Comparison of ENCODE assay signal across 8 cellular contexts in genomic region chr7:37198906-37199485, GRCh38.
DNase-seq lines count a peak whose midpoint lies in the region; ATAC-seq and TF ChIP-seq lines count a peak whose summit lies in the region.

No MANE protein-coding gene starts in this region.

- no peak for ATAC-seq in HG03139 (IDR thresholded peaks at IDR 0.05; ENCODE audit: unreplicated experiment)

- no peak for TF ChIP-seq POLR2A in suprapubic skin (IDR thresholded peaks at IDR 0.05)

- peak; percentile 87 for TF ChIP-seq CTCF in GM12875 (IDR thresholded peaks at IDR 0.05; ENCODE audit: borderline replicate concordance, insufficient read depth, low read depth, low read length)
- peak; percentile 97 for TF ChIP-seq CTCF in fibroblast of villous mesenchyme (IDR thresholded peaks at IDR 0.05; ENCODE audit: insufficient read depth, low read depth, low read length)
- TF ChIP-seq CTCF in suprapubic skin (IDR thresholded peaks at IDR 0.05): peak; percentile 46 to 81

- H3K27ac ChIP-seq in suprapubic skin: no peak overlapping the region

- H3K4me3 ChIP-seq in GM12875 (ENCODE audit: low read depth, low read length): no peak overlapping the region
- no peak overlapping the region for H3K4me3 ChIP-seq in fibroblast of villous mesenchyme (ENCODE audit: low read depth, low read length)
- H3K4me3 ChIP-seq in suprapubic skin: no peak overlapping the region

- 35% methylated on average over 6 of the region's 6 CpGs for WGBS in suprapubic skin

- peak; percentile 71 for DNase-seq in KBM-7
- DNase-seq in RKO (ENCODE audit: low spot score): peak; percentile 71
- DNase-seq in activated T-helper 1 cell treated with anti-CD3 and anti-CD28 coated beads, Interleukin-2, amount 50 U/mL, for 16 hours (ENCODE audit: low read depth in 1 of 2, low spot score in 1 of 2): peak; percentile 50 to 52
- peak; percentile 74 for DNase-seq in fibroblast of villous mesenchyme (ENCODE audit: low read depth)
- DNase-seq in non-pigmented ciliary epithelial cell (ENCODE audit: low read depth): peak; percentile 23
- peak; percentile 80 to 84 for DNase-seq in suprapubic skin (ENCODE audit: low spot score in 2 of 2)

- H3K36me3 ChIP-seq in suprapubic skin: peaks cover 4% of the 10 kb centered on the region

- TF ChIP-seq EP300 in suprapubic skin (IDR thresholded peaks at IDR 0.05): no peak

- no peaks in the 10 kb centered on the region for H3K27me3 ChIP-seq in suprapubic skin

- no peaks in the 10 kb centered on the region for H3K9me3 ChIP-seq in suprapubic skin

- in situ Hi-C loops in KBM-7 (cut with MboI; ENCODE audit: low pct_unique_long_range_greater_than_20kb, low sequenced_read_pairs): loop anchor here (10.0 kb wide), 1 partner anchor 714 kb away; no protein-coding TSS in a partner anchor

- peaks cover 12% of the 10 kb centered on the region for H3K4me1 ChIP-seq in suprapubic skin

Comparison
In these comparisons a context has a peak if more than half of its experiments do, and no peak if none do; other contexts are left out.
1. DNase-seq: peak in every context shown above with its lines; median percentile 82 in suprapubic skin; 74 in fibroblast of villous mesenchyme; 71 in KBM-7; 71 in RKO; 51 in activated T-helper 1 cell treated with anti-CD3 and anti-CD28 coated beads, Interleukin-2, amount 50 U/mL, for 16 hours; 23 in non-pigmented ciliary epithelial cell.